Comparison of ENCODE assay signal across 8 cellular contexts in genomic region chr3:25664810-25665645, GRCh38. TPM values are rescaled to one million over a fixed set of nuclear protein-coding genes. Genes with fewer than 3 reads are reported as not detected.
DNase-seq lines count a peak whose midpoint lies in the region; ATAC-seq and TF ChIP-seq lines count a peak whose summit lies in the region.

TOP2B (minus strand) TSS chr3:25664907; CDS start chr3:25664297, 610 bp downstream.

- H3F3A ChIP-seq in smooth muscle cell (ENCODE audit: low read depth), result peaks cover 5% of the 10 kb centered on the region

- CTCF ChIA-PET in AG04450 (lab: Charles Lee), result interaction anchor here (0.7 to 4.6 kb wide), 2 partner anchors 17 to 192 kb away, joined by 3 to 29 read pairs; no protein-coding TSS in a partner anchor
- CTCF ChIA-PET in activated B cell treated with CpG ODN at 0.5 μM for 24 hours (lab: Charles Lee), result interaction anchor here (0.8 kb wide), 1 partner anchor 14 kb away, joined by 3 read pairs; no protein-coding TSS in a partner anchor

- H3K27me3 ChIP-seq in AG04450 (ENCODE audit: control insufficient read depth, insufficient read depth, low read length) (no peaks in the 10 kb centered on the region), smooth muscle cell (ENCODE audit: low read depth) (no peaks in the 10 kb centered on the region)

- H3K27ac Mint-ChIP-seq in activated B cell treated with CpG ODN at 0.5 μM for 24 hours, result peak within 1 kb of the TSS; percentile 99

- peak within 1 kb of the TSS; percentile 87 for H2AFZ ChIP-seq in smooth muscle cell (ENCODE audit: low read depth)

- peaks cover 35% of the 10 kb centered on the region for H3K4me1 ChIP-seq in smooth muscle cell (ENCODE audit: low read depth)

- ATAC-seq in GM18909 (IDR thresholded peaks at IDR 0.05; ENCODE audit: poor library complexity, unreplicated experiment) (peak; percentile 90), HG03175 (IDR thresholded peaks at IDR 0.05; ENCODE audit: unreplicated experiment) (peak; percentile 90), activated B cell treated with CpG ODN at 0.5 μM for 24 hours (ENCODE audit: low read depth) (peak; percentile 85)

- H3K4me3 ChIP-seq in AG04450 (ENCODE audit: low read depth, low read length) (peak within 1 kb of the TSS; percentile 77), smooth muscle cell (peak within 1 kb of the TSS; percentile 99)

- no peaks in the 10 kb centered on the region for H3K9me3 Mint-ChIP-seq in activated B cell treated with CpG ODN at 0.5 μM for 24 hours

- H3K4me1 Mint-ChIP-seq in activated B cell treated with CpG ODN at 0.5 μM for 24 hours, result peaks cover 52% of the 10 kb centered on the region

- peak; percentile 85 for DNase-seq in AG04450 (ENCODE audit: low read depth, low spot score)
- DNase-seq in NCI-H226, result peak; percentile 93
- DNase-seq in activated B cell treated with CpG ODN at 0.5 μM for 24 hours, result peak; percentile 89
- DNase-seq in caudate nucleus (lab: John Stamatoyannopoulos, UW), result peak; percentile 69 to 98 (median 95)
- DNase-seq in iPS-NIHi7 (ENCODE audit: extremely low spot score), result peak; percentile 97
- peak; percentile 84 for DNase-seq in smooth muscle cell (lab: John Stamatoyannopoulos, UW; ENCODE audit: unreplicated experiment)

- intact Hi-C loops in activated B cell treated with CpG ODN at 0.5 μM for 24 hours (cut with micrococcal nuclease), result loop anchor here (1.0 to 10.0 kb wide), 7 partner anchors 57 to 1819 kb away; partner anchors contain the start of genes NGLY1, NR1D2, OXSM and SLC4A7

- H3K27ac ChIP-seq in AG04450 (ENCODE audit: low read depth, low read length) (peak within 1 kb of the TSS; percentile 79), caudate nucleus (ENCODE audit: low read depth, low read length) (peak within 1 kb of the TSS; percentile 98), smooth muscle cell (ENCODE audit: low read depth) (peak within 1 kb of the TSS; percentile 96)

- no peaks in the 10 kb centered on the region for H3K9me3 ChIP-seq in AG04450 (ENCODE audit: control insufficient read depth, insufficient read depth, low read length)
- H3K9me3 ChIP-seq in smooth muscle cell (replicated peaks; ENCODE audit: low read depth), result no peaks in the 10 kb centered on the region

- peak within 1 kb of the TSS; percentile 93 for H3K9ac ChIP-seq in smooth muscle cell (ENCODE audit: low read depth)

- no peaks in the 10 kb centered on the region for H3K36me3 ChIP-seq in smooth muscle cell (ENCODE audit: low read depth)

- POLR2A ChIA-PET in AG04450 (lab: Yijun Ruan, JAX), result no interaction called here
- POLR2A ChIA-PET in activated B cell treated with CpG ODN at 0.5 μM for 24 hours (lab: Charles Lee), result interaction anchor here (1.0 to 2.4 kb wide), 7 partner anchors 16 to 125 kb away, joined by 3 to 15 read pairs (median 4); partner anchors contain the start of genes NGLY1 and OXSM

- peaks cover 40% of the 10 kb centered on the region for H3K79me2 ChIP-seq in smooth muscle cell (ENCODE audit: low read depth)

- H3K27me3 Mint-ChIP-seq in activated B cell treated with CpG ODN at 0.5 μM for 24 hours, result no peaks in the 10 kb centered on the region

- peaks cover 12% of the 10 kb centered on the region for H3K36me3 Mint-ChIP-seq in activated B cell treated with CpG ODN at 0.5 μM for 24 hours (ENCODE audit: low read depth)

- TF ChIP-seq CTCF in AG04450 (IDR thresholded peaks at IDR 0.05; ENCODE audit: low read depth, low read length) (no peak), activated B cell treated with CpG ODN at 0.5 μM for 24 hours (IDR thresholded peaks at IDR 0.05) (no peak), smooth muscle cell (IDR thresholded peaks at IDR 0.05; ENCODE audit: borderline replicate concordance, insufficient read depth, poor library complexity, severe bottlenecking) (no peak)

- H3K4me3 Mint-ChIP-seq in activated B cell treated with CpG ODN at 0.5 μM for 24 hours, result peak within 1 kb of the TSS; percentile 93

- 2% methylated on average over 34 of the region's 43 CpGs for WGBS in smooth muscle cell (ENCODE audit: low lambda C conversion rate)

- H3K4me2 ChIP-seq in smooth muscle cell, result peak within 1 kb of the TSS; percentile 90

- peaks cover 39% of the 10 kb centered on the region for H4K20me1 ChIP-seq in smooth muscle cell (ENCODE audit: low read depth)

RNA-seq across cellular contexts. Expression of gene TOP2B, which starts in this region (rescaled TPM):
- polyA plus RNA-seq in AG04450 (2011; rRNA removed) (76.9 and 95.9 TPM in 2 replicates), smooth muscle cell (60.3 and 70.2 TPM in 2 replicates)
- 38.9 and 68.4 TPM in 2 replicates for polyA minus RNA-seq in AG04450 (2011; rRNA and poly(A)+ RNA removed)
- total RNA-seq in activated B cell treated with CpG ODN at 0.5 μM for 24 hours (117 and 125 TPM in 2 replicates), smooth muscle cell (132 and 135 TPM in 2 replicates)

Comparison
In these comparisons a context has a peak if more than half of its experiments do, and no peak if none do; other contexts are left out.
1. Peak in every context shown above with its lines: DNase-seq, ATAC-seq, H3K4me3 ChIP-seq and H3K27ac ChIP-seq.